In genomic region chr9:13873212-13873611, GRCh38 we compare ENCODE assay signal across 30 cellular contexts.
"Had no signal": no experiment of that assay in that cellular context is flagged by ENCODE, and none has a peak within 500 bp of the region (broad histone marks: within the 10 kb centered on the region; RNA-seq: fewer than 3 reads in every experiment).

No MANE protein-coding gene starts in this region.

- ATAC-seq: activated naive CD4-positive, alpha-beta T cell treated with anti-CD3 and anti-CD28 coated beads, Interleukin-2, amount 50 U/mL, for 72 hours; activated T-cell treated with anti-CD3 and anti-CD28 coated beads, Interleukin-2, amount 50 U/mL, for 72 hours; esophagus mucosa; T-helper 17 cell; WTC11 had no signal

- H3K4me1 ChIP-seq: ascending aorta, breast epithelium had no signal

- H3K27ac ChIP-seq: ascending aorta, breast epithelium had no signal

- H3K27me3 ChIP-seq: ascending aorta, breast epithelium had no signal

- H3K36me3 ChIP-seq: ascending aorta, breast epithelium had no signal

- DNase-seq: activated CD4-positive, alpha-beta memory T cell treated with anti-CD3 and anti-CD28 coated beads, Interleukin-2, amount 10 ng/mL, durations not matched to agents 7 days and 5 days; activated CD4-positive, alpha-beta T cell treated with anti-CD3 and anti-CD28 coated beads for 1 hour; activated CD4-positive, alpha-beta T cell treated with anti-CD3 and anti-CD28 coated beads for 4 hours; activated CD4-positive, alpha-beta T cell treated with anti-CD3 and anti-CD28 coated beads, Interleukin-2, amount 10 ng/mL, durations not matched to agents 7 days and 5 days; activated CD4-positive, alpha-beta T cell treated with anti-CD3 and anti-CD28 coated beads, Interleukin-2, amount 50 U/mL, for 4 hours; activated CD8-positive, alpha-beta memory T cell treated with anti-CD3 and anti-CD28 coated beads, Interleukin-2, amount 50 U/mL, for 48 hours; activated gamma-delta T cell; activated naive CD4-positive, alpha-beta T cell; activated naive CD4-positive, alpha-beta T cell treated with anti-CD3 and anti-CD28 coated beads, Interleukin-2, amount 10 ng/mL, durations not matched to agents 7 days and 5 days; activated naive CD8-positive, alpha-beta T cell treated with anti-CD3 and anti-CD28 coated beads, Interleukin-2, amount 10 ng/mL, durations not matched to agents 7 days and 5 days; activated T-cell treated with anti-CD3 and anti-CD28 coated beads for 4 hours; activated T-cell treated with anti-CD3 and anti-CD28 coated beads, Interleukin-2, amount 50 U/mL, for 24 hours; activated T-cell treated with anti-CD3 and anti-CD28 coated beads, Interleukin-2, amount 50 U/mL, for 72 hours; cortex of kidney; dermis blood vessel endothelial cell; effector CD4-positive, alpha-beta T cell; foreskin fibroblast; head of caudate nucleus; T-helper 1 cell; T-helper 17 cell; T1000 had no signal

- H3K4me3 ChIP-seq: ascending aorta, breast epithelium had no signal

- FAIRE-seq: colon, endometrium, endothelial cell of umbilical vein, frontal cortex had no signal
